ENCODE assay signal across 26 cellular contexts in genomic region chr9:127229691-127230417, GRCh38. TPM values are rescaled to one million over a fixed set of nuclear protein-coding genes. Genes with fewer than 3 reads are reported as not detected.
A peak's percentile ranks its signal among the peaks of the same experiment; 100 is the strongest.
DNase-seq lines count a peak whose midpoint lies in the region; ATAC-seq, FAIRE-seq and TF ChIP-seq lines count a peak whose summit lies in the region.
"Had no signal": no experiment of that assay in that cellular context is flagged by ENCODE, and none has a peak within 500 bp of the region (broad histone marks: within the 10 kb centered on the region; RNA-seq: fewer than 3 reads in every experiment).

No MANE protein-coding gene starts in this region.

- H3K4ac ChIP-seq in IMR-90 (ENCODE audit: low read depth, low read length), result no peak overlapping the region

- intact Hi-C loops in IMR-90 (cut with micrococcal nuclease), result loop anchor here (10.0 kb wide), 1 partner anchor 195 kb away; the partner anchor contains the start of gene ZNF79
- intact Hi-C loops in K562 (cut with micrococcal nuclease), result loop anchor here (10.0 kb wide), 1 partner anchor 195 kb away; the partner anchor contains the start of gene ZNF79

- 100% methylated on average over 1 of the region's 4 CpGs; no CpG with 5 or more reads in 1 of the 2 experiments for WGBS in IMR-90 (ENCODE audit: extremely low coverage in 2 of 2, insufficient read length in 1 of 2), 2 experiments
- WGBS in K562 (ENCODE audit: insufficient coverage, low coverage, missing lambda C conversion rate), result 15% methylated on average over 4 of the region's 4 CpGs

- no peak overlapping the region for H2BK20ac ChIP-seq in IMR-90 (ENCODE audit: low read depth, low read length)

- H4K91ac ChIP-seq in IMR-90 (ENCODE audit: insufficient read depth, low read depth, low read length), result no peak overlapping the region

- no peak overlapping the region for H3K18ac ChIP-seq in IMR-90 (ENCODE audit: low read depth, low read length)

- TF ChIP-seq POLR2A in GM12892 (IDR thresholded peaks at IDR 0.05; ENCODE audit: low read depth, low read length), result no peak
- TF ChIP-seq POLR2A in IMR-90 (IDR thresholded peaks at IDR 0.05; ENCODE audit: low read depth, low read length), result no peak
- no peak for TF ChIP-seq POLR2A in K562 (conservative IDR thresholded peaks at IDR 0.05)

- H2AK9ac ChIP-seq in IMR-90 (replicated peaks; ENCODE audit: low read depth, low read length, poor library complexity), result no peak overlapping the region

- H3K9me3 Mint-ChIP-seq in neural crest cell, result no peaks in the 10 kb centered on the region
- H3K9me3 Mint-ChIP-seq: CD4-positive, alpha-beta T cell; IgD-negative memory B cell had no signal

- no peak overlapping the region for H4K5ac ChIP-seq in IMR-90 (ENCODE audit: low read depth, low read length)

- H2BK120ac ChIP-seq in IMR-90 (ENCODE audit: low read depth, low read length), result no peak overlapping the region

- POLR2A ChIA-PET in IMR-90 (lab: Charles Lee; ENCODE audit: unreplicated experiment), result no interaction called here
- POLR2A ChIA-PET in K562 (lab: Yijun Ruan, JAX), result no interaction called here

- no peak overlapping the region for H2BK5ac ChIP-seq in IMR-90 (ENCODE audit: low read depth, low read length, poor library complexity, severe bottlenecking)

- TF ChIP-seq EP300 in K562 (IDR thresholded peaks at IDR 0.05; ENCODE audit: low read length), result no peak

- no peaks in the 10 kb centered on the region for H3K36me3 Mint-ChIP-seq in neural crest cell (ENCODE audit: low read depth)

- in situ Hi-C loops in IMR-90 (cut with MboI; ENCODE audit: low sequenced_read_pairs), result no loop called here
- in situ Hi-C loops in K562 (cut with MboI), result no loop called here

- H3K27me3 ChIP-seq in IMR-90 (ENCODE audit: control insufficient read depth, insufficient read depth, low read length) (peaks cover 2% of the 10 kb centered on the region), K562 (ENCODE audit: control insufficient read depth in 2 of 2, insufficient read depth in 2 of 2, low read length in 2 of 2) (peaks cover 0 to 9% of the 10 kb centered on the region in 2 experiments; a peak in 2 of 5 replicates)

- no peaks in the 10 kb centered on the region for H3K9me3 ChIP-seq in IMR-90 (ENCODE audit: control insufficient read depth, insufficient read depth, low read length)
- no peaks in the 10 kb centered on the region for H3K9me3 ChIP-seq in K562 (replicated peaks; ENCODE audit: control insufficient read depth, insufficient read depth, low read depth, low read length)
- H3K9me3 ChIP-seq: BLaER1, Caco-2 had no signal

- no peak overlapping the region; the same call in 1 of the 2 replicates for H2AK5ac ChIP-seq in IMR-90 (ENCODE audit: low read depth, low read length)

- H3K27ac Mint-ChIP-seq in neural crest cell (ENCODE audit: unreplicated experiment), result no peak overlapping the region
- H3K27ac Mint-ChIP-seq: CD4-positive, alpha-beta T cell; IgD-negative memory B cell had no signal

- H3K4me3 ChIP-seq in IMR-90 (ENCODE audit: insufficient read depth, low read depth, low read length) (no peak overlapping the region), K562 (no peak overlapping the region)
- H3K4me3 ChIP-seq: BLaER1, GM23248 had no signal

- TF ChIP-seq CTCF in IMR-90 (conservative IDR thresholded peaks at IDR 0.05; ENCODE audit: low read depth, low read length), result no peak
- no peak for TF ChIP-seq CTCF in K562 (IDR thresholded peaks at IDR 0.05 in 2 of 3, conservative IDR thresholded peaks at IDR 0.05 in 1 of 3; ENCODE audit: insufficient read depth in 2 of 3, low read depth in 1 of 3, low read length in 3 of 3)
- no peak for TF ChIP-seq CTCF in neural crest cell (conservative IDR thresholded peaks at IDR 0.05)

- no peaks in the 10 kb centered on the region for H3K4me1 ChIP-seq in IMR-90 (ENCODE audit: control insufficient read depth, insufficient read depth, low read length)
- H3K4me1 ChIP-seq in K562 (replicated peaks in 1 of 2; ENCODE audit: control insufficient read depth in 2 of 2, insufficient read depth in 2 of 2, low read length in 2 of 2), result peaks cover 0 to 10% of the 10 kb centered on the region in 2 experiments; a peak in 2 of 5 replicates

- TF ChIP-seq RAD21 in IMR-90 (IDR thresholded peaks at IDR 0.05; ENCODE audit: low read length) (no peak), K562 (CRISPR knock-in tag; conservative IDR thresholded peaks at IDR 0.05 in 1 of 2, IDR thresholded peaks at IDR 0.05 in 1 of 2) (no peak)

- H3K27me3 Mint-ChIP-seq in neural crest cell (ENCODE audit: low read depth), result peaks cover 18% of the 10 kb centered on the region
- H3K27me3 Mint-ChIP-seq: IgD-negative memory B cell had no signal

- no peaks in the 10 kb centered on the region for H3K36me3 ChIP-seq in IMR-90 (ENCODE audit: control insufficient read depth, insufficient read depth, low read length)
- no peaks in the 10 kb centered on the region for H3K36me3 ChIP-seq in K562 (ENCODE audit: control insufficient read depth, insufficient read depth, low read length)
- H3K36me3 ChIP-seq: BLaER1 had no signal

- DNase-seq in GM12892 (ENCODE audit: insufficient read length) (no peak), IMR-90 (no peak), K562 (ENCODE audit: extremely low read depth in 1 of 4, low spot score in 3 of 4) (no peak), neural crest cell (ENCODE audit: low read depth, low spot score) (no peak), COR-L47 (lab: John Stamatoyannopoulos, UW) (no peak), urothelium cell line (ENCODE audit: low spot score) (no peak), Kasumi-1 (lab: John Stamatoyannopoulos, UW) (no peak)
- DNase-seq: Caco-2; CD4-positive, alpha-beta T cell; DMS 273 treated with DMSO at 0.1 percent for 48 hours; DMS79 treated with DMSO at 0.1 percent for 48 hours; GM23248; MM.1S; NCI-H1105; NCI-H146; NCI-H2029; NCI-H226; NCI-H510A treated with DMSO at 0.1 percent for 48 hours; NCI-H774; NK-92 treated with Interleukin-12 subunit alpha and Interleukin-12 subunit beta, amount 100 ng/mL, for 24 hours had no signal

- CTCF ChIA-PET in IMR-90 (lab: Yijun Ruan, JAX), result no interaction called here
- CTCF ChIA-PET in K562 (lab: Yijun Ruan, JAX; ENCODE audit: low intra/inter-chr PET ratio), result no interaction called here

- H3K9me1 ChIP-seq in IMR-90 (ENCODE audit: insufficient read depth, low read length) (no peaks in the 10 kb centered on the region), K562 (ENCODE audit: control insufficient read depth, insufficient read depth, low read length) (no peaks in the 10 kb centered on the region)

- dilution Hi-C loops in IMR-90 (cut with HindIII; ENCODE audit: low sequenced_read_pairs, unreplicated experiment), result no loop called here

- H2AFZ ChIP-seq in IMR-90 (replicated peaks; ENCODE audit: low read length, poor library complexity), result no peak overlapping the region
- H2AFZ ChIP-seq in K562 (ENCODE audit: low read depth, low read length), result no peak overlapping the region
- H2AFZ ChIP-seq: GM23248 had no signal

- no peaks in the 10 kb centered on the region for H3K79me2 ChIP-seq in K562 (ENCODE audit: control insufficient read depth, insufficient read depth, low read length)

- H3K27ac ChIP-seq in IMR-90 (ENCODE audit: insufficient read depth, low read length) (no peak overlapping the region), K562 (ENCODE audit: extremely low read depth, low read depth, low read length) (no peak overlapping the region)
- H3K27ac ChIP-seq: BLaER1, GM23248 had no signal

- BruUV-seq in IMR-90 (replicated peaks; lab: Mats Ljungman, UMichigan) (no TSS peak), K562 (replicated peaks; lab: Mats Ljungman, UMichigan) (no TSS peak)

- H3K56ac ChIP-seq in IMR-90 (ENCODE audit: extremely low read depth, insufficient read depth, low read length), result no peak overlapping the region

- H3K14ac ChIP-seq in IMR-90 (replicated peaks; ENCODE audit: low read depth, low read length), result no peak overlapping the region

- no peak overlapping the region for H2BK15ac ChIP-seq in IMR-90 (ENCODE audit: low read depth, low read length)

- peaks cover 4% of the 10 kb centered on the region for H3K4me1 Mint-ChIP-seq in neural crest cell

- H3K4me2 ChIP-seq in IMR-90 (ENCODE audit: low read depth, low read length), result no peak overlapping the region
- no peak overlapping the region for H3K4me2 ChIP-seq in K562 (ENCODE audit: insufficient read depth, low read length)
- H3K4me2 ChIP-seq: BLaER1 had no signal

- H3K9ac ChIP-seq in IMR-90 (ENCODE audit: low read depth, low read length) (no peak overlapping the region), K562 (ENCODE audit: insufficient read depth in 1 of 2, low read depth in 2 of 2, low read length in 2 of 2) (no peak overlapping the region)
- H3K9ac ChIP-seq: BLaER1, GM23248 had no signal

- no peak overlapping the region for H4K8ac ChIP-seq in IMR-90 (ENCODE audit: low read depth in 2 of 2, low read length in 2 of 2)

- H3K23ac ChIP-seq in IMR-90 (ENCODE audit: low read depth, low read length), result no peak overlapping the region

- peak overlapping the region; percentile 33 for H3K4me3 Mint-ChIP-seq in neural crest cell
- H3K4me3 Mint-ChIP-seq: CD4-positive, alpha-beta T cell had no signal

- ATAC-seq in IMR-90 (ENCODE audit: low read depth) (no peak), K562 (no peak), GM18517 (IDR thresholded peaks at IDR 0.05; ENCODE audit: unreplicated experiment) (no peak)
- ATAC-seq: Panc1, SK-N-SH treated with all-trans-retinoic acid at 6 μM for 48 hours had no signal

- peak; percentile 24 for FAIRE-seq in GM12892 (lab: Jason Lieb, UNC)
- FAIRE-seq in K562 (lab: Jason Lieb, UNC), result no peak
- no peak for FAIRE-seq in urothelium cell line (lab: Jason Lieb, UNC)
- FAIRE-seq: HTR-8/SVneo had no signal

- H3K79me1 ChIP-seq in IMR-90 (ENCODE audit: low read depth in 1 of 2, low read length in 2 of 2), result no peaks in the 10 kb centered on the region

- no peaks in the 10 kb centered on the region for H4K20me1 ChIP-seq in IMR-90 (ENCODE audit: insufficient read depth, low read length)
- no peaks in the 10 kb centered on the region for H4K20me1 ChIP-seq in K562 (replicated peaks; ENCODE audit: control insufficient read depth, insufficient read depth, low read length)

RNA-seq across cellular contexts. Expression of gene GARNL3, which starts 34.7 kb away (rescaled TPM):
- polyA plus RNA-seq in GM12892 (2012; ENCODE audit: missing spikeins), result 6.1 TPM
- total RNA-seq in IMR-90 (2012; rRNA removed) (3.9 and 5.0 TPM in 2 replicates), K562 (2014; rRNA removed) (1.6 and 2.7 TPM in 2 replicates), K562 (2014; rRNA removed; fragmentation: Illumina TruSeq; extraction: Trizol) (1.3 and 2.6 TPM in 2 replicates), K562 (2015; rRNA removed; fragmentation: Illumina TruSeq; extraction: Trizol) (0.87 and 1.8 TPM in 2 replicates), K562 (2021) (1.2 and 2.5 TPM in 2 replicates), neural crest cell (10.3 and 10.5 TPM in 2 replicates)
- polyA plus RNA-seq in IMR-90 (2012; rRNA removed) (1.9 and 2.2 TPM in 2 replicates), K562 (2011; rRNA removed) (0.97 and 2.7 TPM in 2 replicates), K562 (2014; fragmentation: Illumina TruSeq; extraction: Trizol) (1.5 TPM in 2 replicates), K562 (2014; fragmentation: Nextera tagmentation; extraction: Ambion mirVana) (under 1 TPM; 0.35 to 0.46 TPM), K562 (2014; rRNA removed) (1.7 and 2.0 TPM in 2 replicates)
- polyA plus RNA-seq in IMR-90 (2012; cell fraction: cytosol; rRNA removed), result 0.91 and 1.0 TPM in 2 replicates
- 3.1 and 10.9 TPM in 2 replicates for polyA plus RNA-seq in IMR-90 (2012; cell fraction: nucleus; rRNA removed; ENCODE audit: low replicate concordance)
- 10.1 and 11.9 TPM in 2 replicates for total RNA-seq in K562 (2011; cell fraction: chromatin; rRNA removed; ENCODE audit: low replicate concordance)
- 3.4 and 3.5 TPM in 2 replicates for total RNA-seq in K562 (2011; cell fraction: nucleolus; rRNA removed)
- 6.6 TPM in 2 replicates for total RNA-seq in K562 (2011; cell fraction: nucleoplasm; rRNA removed)
- 0.40 and 0.75 TPM in 2 replicates for polyA plus RNA-seq in K562 (2011; cell fraction: cytosol; rRNA removed)
- 2.1 and 10.1 TPM in 2 replicates for polyA plus RNA-seq in K562 (2011; cell fraction: nucleus; rRNA removed)
- polyA plus RNA-seq in K562 (2012), result 0.94 and 1.5 TPM in 2 replicates
- 1.1 and 2.5 TPM in 2 replicates for polyA minus RNA-seq in K562 (2011; rRNA and poly(A)+ RNA removed)
- not detected in 2 replicates for polyA minus RNA-seq in K562 (2011; cell fraction: cytosol; rRNA and poly(A)+ RNA removed)
- 4.9 and 6.9 TPM in 2 replicates for polyA minus RNA-seq in K562 (2011; cell fraction: nucleus; rRNA and poly(A)+ RNA removed)
